ENCODE assay signal across 9 cellular contexts in the genomic region with DNA sequence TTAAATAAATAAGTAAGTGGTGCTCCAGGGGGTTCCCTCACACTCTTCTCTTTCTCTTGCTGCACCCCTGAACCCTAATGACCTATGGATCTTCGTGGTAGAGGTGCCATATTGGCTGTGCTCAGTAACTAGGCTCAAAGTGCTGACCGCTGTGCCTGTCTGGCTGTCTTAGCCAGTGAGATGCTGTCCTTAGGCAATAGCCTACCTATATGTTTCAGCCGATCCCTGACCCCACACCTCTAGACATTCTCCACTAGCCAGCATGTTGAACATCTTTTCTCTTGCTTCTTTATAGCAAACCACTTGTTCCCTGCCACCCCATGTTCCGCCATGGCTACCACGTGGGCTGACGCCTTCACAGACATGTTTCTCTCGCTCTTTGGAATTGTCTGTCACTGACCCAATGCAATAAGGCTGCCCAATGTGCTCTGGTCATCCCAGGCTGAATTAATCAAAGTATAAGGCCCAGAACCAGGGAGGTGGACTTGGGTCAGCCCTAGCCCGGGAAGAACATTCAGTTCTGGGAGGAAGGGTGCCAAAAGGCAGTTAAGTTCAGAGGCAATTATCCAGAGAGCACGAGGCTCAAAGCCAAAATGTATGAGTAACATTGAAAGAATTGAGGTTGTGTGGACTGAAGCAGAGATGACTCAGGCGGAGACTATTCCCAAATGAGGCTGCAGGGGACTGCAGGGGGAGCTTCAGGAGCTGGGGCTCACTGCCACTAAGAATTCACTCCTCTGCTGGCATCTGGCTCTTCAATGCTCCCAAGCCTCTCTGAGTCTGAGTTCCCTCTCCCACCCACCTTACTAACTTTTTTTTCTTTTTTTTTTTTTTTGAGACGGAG. TPM values are rescaled to one million over a fixed set of nuclear protein-coding genes. Genes with fewer than 3 reads are reported as not detected.
DNase-seq lines count a peak whose midpoint lies in the region; ATAC-seq, FAIRE-seq and TF ChIP-seq lines count a peak whose summit lies in the region.
"Had no signal": no experiment of that assay in that cellular context is flagged by ENCODE, and none has a peak within 500 bp of the region (broad histone marks: within the 10 kb centered on the region; RNA-seq: fewer than 3 reads in every experiment).

No MANE protein-coding gene starts in this region.

- H3K27ac Mint-ChIP-seq in brain = peak overlapping the region in 3 of 5 experiments; percentile 21 to 86 (median 79)
- H3K27ac Mint-ChIP-seq: activated B cell treated with CpG ODN at 0.5 μM for 24 hours had no signal

- no peaks in the 10 kb centered on the region for H3K9me1 ChIP-seq in keratinocyte (ENCODE audit: control insufficient read depth, extremely low read depth, insufficient read depth, low read length)

- peaks cover 18% of the 10 kb centered on the region for H3K36me3 Mint-ChIP-seq in brain

- H3K27ac ChIP-seq in HUES48 (ENCODE audit: low read depth, low read length) (peak overlapping the region; percentile 85), keratinocyte (ENCODE audit: control insufficient read depth, insufficient read depth, low read length) (peak overlapping the region; percentile 67), suprapubic skin (peak overlapping the region; percentile 63)

- H3K4me1 ChIP-seq in HUES48 (ENCODE audit: control insufficient read depth, insufficient read depth, low read length) (peaks cover 9% of the 10 kb centered on the region; the same call in 1 of the 2 replicates), keratinocyte (ENCODE audit: control insufficient read depth, extremely low read depth, insufficient read depth, low read length) (peaks cover 17% of the 10 kb centered on the region), suprapubic skin (peaks cover 18% of the 10 kb centered on the region)

- no peak for TF ChIP-seq POLR2A in suprapubic skin (IDR thresholded peaks at IDR 0.05)

- 47% methylated on average over 11 of the region's 11 CpGs for whole genome bisulfite sequencing in suprapubic skin

- H3K36me3 ChIP-seq in HUES48 (ENCODE audit: control insufficient read depth, insufficient read depth, low read length) (no peaks in the 10 kb centered on the region), keratinocyte (ENCODE audit: control insufficient read depth in 2 of 2, extremely low read depth in 1 of 2, insufficient read depth in 2 of 2, low read length in 2 of 2) (no peaks in the 10 kb centered on the region), suprapubic skin (no peaks in the 10 kb centered on the region)

- no peaks in the 10 kb centered on the region for H4K20me1 ChIP-seq in keratinocyte (ENCODE audit: control insufficient read depth, extremely low read depth, insufficient read depth, low read length)

- TF ChIP-seq EP300 in suprapubic skin (IDR thresholded peaks at IDR 0.05) = peak; percentile 83

- H3K9ac ChIP-seq in HUES48 (ENCODE audit: low read depth, low read length) (no peak overlapping the region), keratinocyte (ENCODE audit: control insufficient read depth, extremely low read depth, insufficient read depth, low read length) (peak overlapping the region; percentile 9)

- H3K9me3 ChIP-seq in HUES48 (ENCODE audit: control insufficient read depth, insufficient read depth, low read length) (no peaks in the 10 kb centered on the region), keratinocyte (ENCODE audit: control insufficient read depth, low read depth, low read length) (no peaks in the 10 kb centered on the region), suprapubic skin (no peaks in the 10 kb centered on the region)

- no peaks in the 10 kb centered on the region for H3K79me2 ChIP-seq in keratinocyte (ENCODE audit: control insufficient read depth, insufficient read depth, low read length)

- H2AFZ ChIP-seq in keratinocyte (ENCODE audit: control insufficient read depth, low read length) = peak overlapping the region; percentile 60

- H3K9me3 Mint-ChIP-seq in brain = peaks cover 0 to 3% (median 0%) of the 10 kb centered on the region in 5 experiments
- H3K9me3 Mint-ChIP-seq: activated B cell treated with CpG ODN at 0.5 μM for 24 hours had no signal

- dilution Hi-C loops in keratinocyte (cut with MboI; ENCODE audit: extremely low pct_ligation_motif_present, low sequenced_read_pairs) = no loop called here

- TF ChIP-seq CTCF in brain (conservative IDR thresholded peaks at IDR 0.05) (no peak), keratinocyte (optimal IDR thresholded peaks at IDR 0.05 in 1 of 3, IDR thresholded peaks at IDR 0.05 in 1 of 3, conservative IDR thresholded peaks at IDR 0.05 in 1 of 3; ENCODE audit: extremely low read depth in 1 of 3, insufficient read depth in 2 of 3, low read length in 3 of 3) (peak; percentile 34 to 50 (median 45)), suprapubic skin (IDR thresholded peaks at IDR 0.05) (peak in 1 of 2 donors; percentile 27), GM20000 (IDR thresholded peaks at IDR 0.05; ENCODE audit: extremely low read depth, missing control alignments) (no peak)

- peak; percentile 83 for FAIRE-seq in keratinocyte (lab: Jason Lieb, UNC)

- no peaks in the 10 kb centered on the region for H3K27me3 ChIP-seq in HUES48 (ENCODE audit: control insufficient read depth, insufficient read depth, low read length)
- H3K27me3 ChIP-seq in keratinocyte (ENCODE audit: control insufficient read depth, extremely low read depth, insufficient read depth, low read length) = no peaks in the 10 kb centered on the region
- H3K27me3 ChIP-seq in suprapubic skin = no peaks in the 10 kb centered on the region

- peaks cover 12% of the 10 kb centered on the region for H3K4me1 Mint-ChIP-seq in brain
- H3K4me1 Mint-ChIP-seq: activated B cell treated with CpG ODN at 0.5 μM for 24 hours had no signal

- H3K4me2 ChIP-seq in keratinocyte (ENCODE audit: control insufficient read depth, extremely low read depth, insufficient read depth, low read depth, low read length) = peak overlapping the region; percentile 54

- no peaks in the 10 kb centered on the region for H3K27me3 Mint-ChIP-seq in brain

- H3K4me3 ChIP-seq in HUES48 (ENCODE audit: low read depth, low read length) (no peak overlapping the region), keratinocyte (ENCODE audit: control insufficient read depth in 2 of 3, extremely low read depth in 1 of 3, insufficient read depth in 2 of 3, low read depth in 1 of 3, low read length in 3 of 3) (peak overlapping the region in 1 of 3 experiments; percentile 2), suprapubic skin (no peak overlapping the region)

- no peak overlapping the region for H3K4me3 Mint-ChIP-seq in brain
- H3K4me3 Mint-ChIP-seq: activated B cell treated with CpG ODN at 0.5 μM for 24 hours had no signal

- ATAC-seq in GM21526 (IDR thresholded peaks at IDR 0.05; ENCODE audit: low FRiP score, unreplicated experiment) (no peak), GM18870 (IDR thresholded peaks at IDR 0.05; ENCODE audit: unreplicated experiment) (no peak)

- peak; percentile 64 for DNase-seq in keratinocyte (ENCODE audit: low read depth, low spot score)
- peak; percentile 76 to 82 for DNase-seq in suprapubic skin (ENCODE audit: low spot score in 2 of 2)
- no peak for DNase-seq in GM20000 (ENCODE audit: low spot score)
- no peak for DNase-seq in DMS153 (lab: John Stamatoyannopoulos, UW)
- DNase-seq: activated B cell treated with CpG ODN at 0.5 μM for 24 hours had no signal

RNA-seq across cellular contexts. Expression of gene TNRC6A, which starts 28.7 kb away (rescaled TPM):
- polyA plus RNA-seq in brain (ENCODE audit: insufficient read depth, low read depth, low replicate concordance) = 10.1 TPM
- polyA plus RNA-seq in keratinocyte = 17.7 to 30.8 TPM (median 23.3 TPM) in 3 replicates
- polyA plus RNA-seq in keratinocyte (2011; ENCODE audit: low read depth) = 18.0 TPM
- 9.5 and 13.9 TPM in 2 replicates for polyA plus RNA-seq in keratinocyte (2011; cell fraction: cytosol; rRNA removed)
- 71.5 and 74.5 TPM in 2 replicates for polyA plus RNA-seq in keratinocyte (2011; cell fraction: nucleus; rRNA removed)
- polyA plus RNA-seq in keratinocyte (2012; ENCODE audit: low replicate concordance) = 12.4 and 21.9 TPM in 2 replicates
- polyA minus RNA-seq in keratinocyte = 48.6 to 90.9 TPM (median 50.8 TPM) in 3 replicates
- polyA minus RNA-seq in keratinocyte (2011; cell fraction: cytosol; rRNA and poly(A)+ RNA removed) = 20.0 TPM
- 52.5 and 84.1 TPM in 2 replicates for polyA minus RNA-seq in keratinocyte (2011; cell fraction: nucleus; rRNA and poly(A)+ RNA removed)
- total RNA-seq in suprapubic skin = 100 to 1,000 TPM in 1 of 4 donors, 10 to 100 TPM in 3; 26.3 to 120 (median 49.2) TPM

Comparison
In these comparisons a context has a peak if more than half of its experiments do, and no peak if none do; other contexts are left out.
1. CTCF ChIP-seq: peak in keratinocyte (3 of 3); none in brain (0 of 2) and GM20000 (single experiment).
2. DNase-seq: peak in keratinocyte (single experiment) and suprapubic skin (2 of 2); none in GM20000 (single experiment) and DMS153 (single experiment).
3. Peak in every context shown above with its lines, with median percentiles within 50 percentile points of each other: H3K27ac ChIP-seq.